Comparison of ENCODE assay signal across 19 cellular contexts in the genomic region with DNA sequence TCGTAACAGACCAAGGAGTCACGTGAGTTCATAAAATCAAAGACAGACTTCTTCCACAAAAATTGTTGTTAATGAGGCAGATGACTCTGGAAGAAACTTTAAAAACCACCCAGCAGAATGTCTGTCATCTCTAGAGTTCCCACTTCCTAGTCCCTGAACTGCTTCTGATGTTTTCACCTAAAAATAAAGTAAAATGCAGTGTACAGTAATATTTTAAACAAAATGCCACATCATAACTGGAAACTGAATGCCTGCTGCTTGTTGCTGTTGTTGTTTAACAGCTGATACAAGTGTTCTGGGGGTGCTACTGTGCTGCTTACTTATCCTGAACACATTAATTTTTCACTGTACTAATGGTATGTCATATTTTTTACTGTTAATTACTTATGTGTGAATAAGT.
"Had no signal": no experiment of that assay in that cellular context is flagged by ENCODE, and none has a peak within 500 bp of the region (broad histone marks: within the 10 kb centered on the region; RNA-seq: fewer than 3 reads in every experiment).

No MANE protein-coding gene starts in this region.

- FAIRE-seq: keratinocyte, TTC549 had no signal

- H3K27ac ChIP-seq: brain microvascular endothelial cell, coronary artery, esophagus muscularis mucosa, neural progenitor cell, parathyroid adenoma, sigmoid colon, spleen, stomach, testis, upper lobe of left lung had no signal

- H3K4me2 ChIP-seq: neural progenitor cell had no signal

- H3K79me2 ChIP-seq: parathyroid adenoma had no signal

- H3K4me1 ChIP-seq: esophagus muscularis mucosa, neural progenitor cell, parathyroid adenoma, sigmoid colon, spleen, stomach, testis, upper lobe of left lung had no signal

- H3K9me3 ChIP-seq: esophagus muscularis mucosa, sigmoid colon, stomach, testis, upper lobe of left lung had no signal

- ATAC-seq: left lobe of liver had no signal

- H2AFZ ChIP-seq: neural progenitor cell, parathyroid adenoma had no signal

- H3K4me3 ChIP-seq: coronary artery, esophagus muscularis mucosa, neural progenitor cell, sigmoid colon, spleen, stomach, testis, upper lobe of left lung had no signal

- H3K36me3 ChIP-seq: brain microvascular endothelial cell, esophagus muscularis mucosa, neural progenitor cell, sigmoid colon, spleen, upper lobe of left lung had no signal

- DNase-seq: activated B cell treated with CpG ODN at 0.5 μM for 24 hours; activated CD4-positive, alpha-beta T cell treated with anti-CD3 and anti-CD28 coated beads, Interleukin-2, amount 10 ng/mL, durations not matched to agents 24 days and 14 days; activated naive CD8-positive, alpha-beta T cell treated with anti-CD3 and anti-CD28 coated beads, Interleukin-2, amount 10 ng/mL, durations not matched to agents 7 days and 5 days; anterior cingulate cortex; brain microvascular endothelial cell; hippocampal formation; mammary epithelial cell; sigmoid colon; spleen; stomach; testis; upper lobe of left lung had no signal

- H3K9ac ChIP-seq: neural progenitor cell, parathyroid adenoma had no signal

- H3K27me3 ChIP-seq: brain microvascular endothelial cell, esophagus muscularis mucosa, neural progenitor cell, sigmoid colon, spleen, stomach, testis, upper lobe of left lung had no signal
